Comparison of ENCODE assay signal across 18 cellular contexts in the genomic region with DNA sequence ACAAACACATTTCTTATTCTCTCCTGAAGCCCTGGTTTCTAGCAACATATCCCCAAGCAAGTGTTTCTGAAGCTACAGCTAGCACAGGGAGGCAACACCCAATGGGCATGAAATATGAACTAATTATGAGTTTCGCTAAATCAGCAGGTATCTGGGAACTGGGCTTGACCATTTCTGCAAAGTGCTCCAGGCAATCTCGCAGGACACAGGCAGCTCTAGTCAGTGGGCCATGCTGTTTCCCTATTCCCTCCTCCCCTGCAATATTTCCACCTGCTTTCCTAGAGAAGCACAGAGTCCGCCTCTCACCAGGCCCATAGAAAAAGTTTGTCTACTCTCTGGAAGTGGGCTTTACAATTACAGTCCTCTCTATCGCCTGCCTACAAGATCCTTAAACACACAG.
DNase-seq lines count a peak whose midpoint lies in the region; ATAC-seq and TF ChIP-seq lines count a peak whose summit lies in the region.
"Had no signal": no experiment of that assay in that cellular context is flagged by ENCODE, and none has a peak within 500 bp of the region (broad histone marks: within the 10 kb centered on the region; RNA-seq: fewer than 3 reads in every experiment).

No MANE protein-coding gene starts in this region.

- H3K4me3 ChIP-seq in endodermal cell (ENCODE audit: low read length) (no peak overlapping the region), neuronal stem cell (ENCODE audit: low read length in 2 of 2) (no peak overlapping the region)
- H3K4me3 ChIP-seq: GM12878 had no signal

- no peak overlapping the region for H4K8ac ChIP-seq in neuronal stem cell (ENCODE audit: low read depth, low read length)

- H3K27me3 ChIP-seq in endodermal cell (ENCODE audit: control insufficient read depth, insufficient read depth, low read length, poor library complexity, severe bottlenecking) (no peaks in the 10 kb centered on the region), neuronal stem cell (ENCODE audit: control insufficient read depth in 3 of 3, insufficient read depth in 3 of 3, low read depth in 1 of 3, low read length in 3 of 3) (no peaks in the 10 kb centered on the region)

- H3K27ac ChIP-seq in endodermal cell (ENCODE audit: low read depth, low read length) (peak overlapping the region; percentile 24), neuronal stem cell (replicated peaks; ENCODE audit: low read length) (no peak overlapping the region)

- no peaks in the 10 kb centered on the region for H3K36me3 Mint-ChIP-seq in endodermal cell (ENCODE audit: low read depth)
- H3K36me3 Mint-ChIP-seq in stimulated activated effector memory CD8-positive, alpha-beta T cell treated with anti-CD3 and anti-CD28 coated beads, Interleukin-12 subunit alpha, Interleukin-12 subunit beta, amount 100 ng/mL, for 72 hours, result no peaks in the 10 kb centered on the region
- H3K36me3 Mint-ChIP-seq: CD4-positive, CD25-positive, alpha-beta regulatory T cell had no signal

- no peak overlapping the region for H3K4me2 ChIP-seq in neuronal stem cell (ENCODE audit: insufficient read depth, low read length, poor library complexity, severe bottlenecking)
- H3K4me2 ChIP-seq: SK-N-SH had no signal

- no peak overlapping the region for H2BK15ac ChIP-seq in neuronal stem cell (ENCODE audit: low read length)

- no peak overlapping the region for H3K4me3 Mint-ChIP-seq in endodermal cell
- no peak overlapping the region for H3K4me3 Mint-ChIP-seq in stimulated activated effector memory CD8-positive, alpha-beta T cell treated with anti-CD3 and anti-CD28 coated beads, Interleukin-12 subunit alpha, Interleukin-12 subunit beta, amount 100 ng/mL, for 72 hours
- H3K4me3 Mint-ChIP-seq: CD4-positive, CD25-positive, alpha-beta regulatory T cell; H9 had no signal

- H3K4me1 Mint-ChIP-seq in endodermal cell, result peaks cover 10% of the 10 kb centered on the region
- no peaks in the 10 kb centered on the region for H3K4me1 Mint-ChIP-seq in stimulated activated effector memory CD8-positive, alpha-beta T cell treated with anti-CD3 and anti-CD28 coated beads, Interleukin-12 subunit alpha, Interleukin-12 subunit beta, amount 100 ng/mL, for 72 hours
- H3K4me1 Mint-ChIP-seq: CD4-positive, CD25-positive, alpha-beta regulatory T cell had no signal

- no peak overlapping the region for H2BK12ac ChIP-seq in neuronal stem cell (ENCODE audit: low read length)

- H2AK5ac ChIP-seq in neuronal stem cell (ENCODE audit: low read depth, low read length), result no peak overlapping the region

- no peaks in the 10 kb centered on the region for H3K27me3 Mint-ChIP-seq in endodermal cell (ENCODE audit: insufficient read depth)
- H3K27me3 Mint-ChIP-seq: CD4-positive, CD25-positive, alpha-beta regulatory T cell had no signal

- no peak overlapping the region for H3K4ac ChIP-seq in neuronal stem cell (ENCODE audit: low read length)

- H4K91ac ChIP-seq in neuronal stem cell (ENCODE audit: low read depth, low read length, poor library complexity), result no peak overlapping the region

- H3K9me3 Mint-ChIP-seq in endodermal cell, result no peaks in the 10 kb centered on the region
- peaks cover 3% of the 10 kb centered on the region for H3K9me3 Mint-ChIP-seq in stimulated activated effector memory CD8-positive, alpha-beta T cell treated with anti-CD3 and anti-CD28 coated beads, Interleukin-12 subunit alpha, Interleukin-12 subunit beta, amount 100 ng/mL, for 72 hours
- H3K9me3 Mint-ChIP-seq: H9 had no signal

- WGBS in endodermal cell (ENCODE audit: insufficient coverage in 1 of 2, insufficient read length in 1 of 2), 2 experiments, result 81 to 95% methylated on average over 2 to 4 of the region's 4 CpGs
- WGBS in neuronal stem cell (ENCODE audit: extremely low coverage in 2 of 2, insufficient read length in 2 of 2, insufficient replicate concordance in 1 of 2), 2 donors, result no CpG with 5 or more reads among the region's 4 CpGs

- H3K36me3 ChIP-seq in endodermal cell (ENCODE audit: control insufficient read depth, insufficient read depth, low read length) (no peaks in the 10 kb centered on the region), neuronal stem cell (replicated peaks in 1 of 2; ENCODE audit: control insufficient read depth in 2 of 2, insufficient read depth in 2 of 2, low read length in 2 of 2) (no peaks in the 10 kb centered on the region)

- H3K9ac ChIP-seq in endodermal cell (ENCODE audit: extremely low read depth, low read length, poor library complexity, severe bottlenecking) (no peak overlapping the region), neuronal stem cell (ENCODE audit: low read depth, low read length, poor library complexity) (no peak overlapping the region)
- H3K9ac ChIP-seq: SK-N-SH had no signal

- no peak overlapping the region for H3K14ac ChIP-seq in neuronal stem cell (ENCODE audit: low read length)

- DNase-seq in DMS53 treated with DMSO at 0.1 percent for 48 hours (lab: John Stamatoyannopoulos, UW; ENCODE audit: unreplicated experiment), result peak; percentile 63
- DNase-seq in NCI-H146 treated with DMSO at 0.1 percent for 48 hours (lab: John Stamatoyannopoulos, UW; ENCODE audit: unreplicated experiment), result peak; percentile 68
- no peak for DNase-seq in endodermal cell
- no peak for DNase-seq in neuronal stem cell (ENCODE audit: low spot score)
- DNase-seq in stimulated activated effector memory CD8-positive, alpha-beta T cell treated with anti-CD3 and anti-CD28 coated beads, Interleukin-12 subunit alpha, Interleukin-12 subunit beta, amount 100 ng/mL, for 72 hours (ENCODE audit: low spot score in 2 of 2), result no peak
- DNase-seq in RKO (ENCODE audit: low spot score), result no peak
- DNase-seq: CD4-positive, CD25-positive, alpha-beta regulatory T cell; DMS79 treated with DMSO at 0.1 percent for 48 hours; H9; Kasumi-1; NCI-H1436; NCI-H2029; NCI-H446; NK-92 treated with Interleukin-12 subunit alpha and Interleukin-12 subunit beta, amount 100 ng/mL, for 24 hours; SIG-M5; SK-N-SH had no signal

- no peaks in the 10 kb centered on the region for H3K79me1 ChIP-seq in neuronal stem cell (ENCODE audit: low read depth, low read length)

- H3K4me1 ChIP-seq in endodermal cell (ENCODE audit: control insufficient read depth, insufficient read depth, low read length), result no peaks in the 10 kb centered on the region
- H3K4me1 ChIP-seq in neuronal stem cell (ENCODE audit: control insufficient read depth in 2 of 2, insufficient read depth in 1 of 2, low read depth in 1 of 2, low read length in 2 of 2), result peaks cover 5 to 8% of the 10 kb centered on the region in 2 donors

- H3K9me3 ChIP-seq in endodermal cell (ENCODE audit: control insufficient read depth, low read length) (no peaks in the 10 kb centered on the region), neuronal stem cell (replicated peaks in 1 of 2; ENCODE audit: control insufficient read depth in 2 of 2, insufficient read depth in 1 of 2, low read depth in 1 of 2, low read length in 2 of 2) (no peaks in the 10 kb centered on the region)
- H3K9me3 ChIP-seq: SK-N-SH had no signal

- no peak for ATAC-seq in stimulated activated effector memory CD8-positive, alpha-beta T cell treated with anti-CD3 and anti-CD28 coated beads, Interleukin-12 subunit alpha, Interleukin-12 subunit beta, amount 100 ng/mL, for 72 hours
- no peak for ATAC-seq in GM19328 (IDR thresholded peaks at IDR 0.05; ENCODE audit: unreplicated experiment)
- ATAC-seq: GM12878 had no signal

- H2AFZ ChIP-seq in neuronal stem cell (ENCODE audit: low read length), result peak overlapping the region; percentile 15

- H3K18ac ChIP-seq in neuronal stem cell (ENCODE audit: low read length), result no peak overlapping the region

- H3K27ac Mint-ChIP-seq in endodermal cell, result no peak overlapping the region
- H3K27ac Mint-ChIP-seq in stimulated activated effector memory CD8-positive, alpha-beta T cell treated with anti-CD3 and anti-CD28 coated beads, Interleukin-12 subunit alpha, Interleukin-12 subunit beta, amount 100 ng/mL, for 72 hours, result no peak overlapping the region
- H3K27ac Mint-ChIP-seq: CD4-positive, CD25-positive, alpha-beta regulatory T cell; H9 had no signal

- H2BK120ac ChIP-seq in neuronal stem cell (ENCODE audit: low read depth, low read length), result no peak overlapping the region

- H3K23ac ChIP-seq in neuronal stem cell (ENCODE audit: low read depth, low read length, poor library complexity), result no peak overlapping the region

- TF ChIP-seq CTCF in endodermal cell (conservative IDR thresholded peaks at IDR 0.05), result no peak

- H2BK5ac ChIP-seq in neuronal stem cell (ENCODE audit: low read length), result no peak overlapping the region

Comparison
In these comparisons a context has a peak if more than half of its experiments do, and no peak if none do; other contexts are left out.
1. DNase-seq: peak in DMS53 treated with DMSO at 0.1 percent for 48 hours (single experiment) and NCI-H146 treated with DMSO at 0.1 percent for 48 hours (single experiment); none in endodermal cell (single experiment), neuronal stem cell (single experiment), stimulated activated effector memory CD8-positive, alpha-beta T cell treated with anti-CD3 and anti-CD28 coated beads, Interleukin-12 subunit alpha, Interleukin-12 subunit beta, amount 100 ng/mL, for 72 hours (0 of 2) and RKO (single experiment).